Comparison of ENCODE assay signal across 39 cellular contexts in genomic region chr19:49193822-49194394, GRCh38. TPM values are rescaled to one million over a fixed set of nuclear protein-coding genes. Genes with fewer than 3 reads are reported as not detected.
"Had no signal": no experiment of that assay in that cellular context is flagged by ENCODE, and none has a peak within 500 bp of the region (broad histone marks: within the 10 kb centered on the region; RNA-seq: fewer than 3 reads in every experiment).

No MANE protein-coding gene starts in this region.

- H3K27me3 ChIP-seq: adrenal gland, ascending aorta, breast epithelium, cardiac muscle cell, esophagus squamous epithelium, gastroesophageal sphincter had no signal

- H3K4me3 ChIP-seq: adrenal gland, ascending aorta, breast epithelium, cardiac muscle cell, coronary artery, esophagus squamous epithelium, gastroesophageal sphincter had no signal

- H3K36me3 ChIP-seq: breast epithelium had no signal

- H3K9me3 ChIP-seq: adrenal gland, ascending aorta, breast epithelium, esophagus squamous epithelium, gastroesophageal sphincter had no signal

- H3K4me1 Mint-ChIP-seq: brain had no signal

- H3K4me3 Mint-ChIP-seq: activated B cell treated with CpG ODN at 0.5 μM for 24 hours; activated CD8-positive, alpha-beta T cell treated with anti-CD3 and anti-CD28 coated beads for 36 hours; activated naive CD4-positive, alpha-beta T cell treated with anti-CD3 and anti-CD28 coated beads for 36 hours; activated naive CD4-positive, alpha-beta T cell treated with anti-CD3 and anti-CD28 coated beads, Interleukin-2, amount 50 U/mL, for 24 hours; activated naive CD8-positive, alpha-beta T cell treated with anti-CD3 and anti-CD28 coated beads for 36 hours; activated naive CD8-positive, alpha-beta T cell treated with anti-CD3 and anti-CD28 coated beads, Interleukin-2, amount 50 U/mL, for 24 hours; activated T-helper 1 cell treated with anti-CD3 and anti-CD28 coated beads, Interleukin-12 subunit alpha, Interleukin-12 subunit beta, Interleukin-2, Interleukin-4 antibody, amounts not matched to agents 30 ng/mL and 10 ng/mL and 1 ng/mL, durations not matched to agents 14 hours and 24 hours and 36 hours; brain; effector memory CD8-positive, alpha-beta T cell; T-helper 17 cell; T-helper 2 cell treated with Interferon-gamma antibody and Interleukin-4, amounts not matched to agents 5 μg/mL and 100 μg/mL, for 36 hours had no signal

- H3K9me3 Mint-ChIP-seq: activated B cell treated with CpG ODN at 0.5 μM for 24 hours; activated naive CD4-positive, alpha-beta T cell treated with anti-CD3 and anti-CD28 coated beads for 36 hours; activated naive CD4-positive, alpha-beta T cell treated with anti-CD3 and anti-CD28 coated beads, Interleukin-2, amount 50 U/mL, for 24 hours; activated naive CD8-positive, alpha-beta T cell treated with anti-CD3 and anti-CD28 coated beads, Interleukin-2, amount 50 U/mL, for 24 hours; activated T-helper 1 cell treated with anti-CD3 and anti-CD28 coated beads, Interleukin-12 subunit alpha, Interleukin-12 subunit beta, Interleukin-2, Interleukin-4 antibody, amounts not matched to agents 30 ng/mL and 10 ng/mL and 1 ng/mL, durations not matched to agents 14 hours and 24 hours and 36 hours; activated T-helper 2 cell treated with anti-CD3 and anti-CD28 coated beads, Interferon-gamma antibody, Interleukin-2, Interleukin-4, amounts not matched to agents 10 μg/mL and 5 μg/mL and 100 μg/mL, durations not matched to agents 14 hours and 24 hours and 36 hours; effector memory CD8-positive, alpha-beta T cell had no signal

- H3K27ac ChIP-seq: adrenal gland, ascending aorta, breast epithelium, cardiac muscle cell, coronary artery, epithelial cell of prostate, esophagus squamous epithelium, gastroesophageal sphincter, WERI-Rb-1 had no signal

- ATAC-seq: activated CD4-positive, CD25-positive, alpha-beta regulatory T cell treated with anti-CD3 and anti-CD28 coated beads, Interleukin-2, amount 50 U/mL, for 24 hours; activated CD8-positive, alpha-beta T cell treated with anti-CD3 and anti-CD28 coated beads for 36 hours; activated naive CD8-positive, alpha-beta T cell treated with anti-CD3 and anti-CD28 coated beads, Interleukin-2, amount 50 U/mL, for 24 hours; effector memory CD8-positive, alpha-beta T cell; gastroesophageal sphincter; T-helper 17 cell had no signal

- H3K36me3 Mint-ChIP-seq: activated naive CD4-positive, alpha-beta T cell treated with anti-CD3 and anti-CD28 coated beads, Interleukin-2, amount 50 U/mL, for 24 hours; activated naive CD8-positive, alpha-beta T cell treated with anti-CD3 and anti-CD28 coated beads for 36 hours had no signal

- H3K27me3 Mint-ChIP-seq: activated CD8-positive, alpha-beta T cell treated with anti-CD3 and anti-CD28 coated beads for 36 hours; activated naive CD4-positive, alpha-beta T cell treated with anti-CD3 and anti-CD28 coated beads, Interleukin-2, amount 50 U/mL, for 24 hours; brain had no signal

- DNase-seq: activated B cell treated with CpG ODN at 0.5 μM for 24 hours; activated CD4-positive, alpha-beta T cell treated with anti-CD3 and anti-CD28 coated beads for 48 hours; activated CD4-positive, alpha-beta T cell treated with anti-CD3 and anti-CD28 coated beads, Interleukin-2, amount 50 U/mL, for 1 hour; activated CD4-positive, alpha-beta T cell treated with anti-CD3 and anti-CD28 coated beads, Interleukin-2, amount 50 U/mL, for 48 hours; activated CD8-positive, alpha-beta memory T cell treated with anti-CD3 and anti-CD28 coated beads for 24 hours; activated CD8-positive, alpha-beta T cell treated with anti-CD3 and anti-CD28 coated beads for 36 hours; activated naive CD4-positive, alpha-beta T cell treated with anti-CD3 and anti-CD28 coated beads for 36 hours; activated naive CD8-positive, alpha-beta T cell treated with anti-CD3 and anti-CD28 coated beads for 36 hours; activated naive CD8-positive, alpha-beta T cell treated with anti-CD3 and anti-CD28 coated beads, Interleukin-2, amount 50 U/mL, for 24 hours; activated T-cell treated with anti-CD3 and anti-CD28 coated beads, Interleukin-2, amount 50 U/mL, for 1 hour; activated T-cell treated with anti-CD3 and anti-CD28 coated beads, Interleukin-2, amount 50 U/mL, for 48 hours; adrenal gland; amygdala; central memory CD4-positive, alpha-beta T cell; cerebellar nuclear complex; dermis blood vessel endothelial cell; effector CD4-positive, alpha-beta T cell; effector memory CD8-positive, alpha-beta T cell; esophagus squamous epithelium; foreskin melanocyte; T-helper 1 cell; T-helper 17 cell; T1000; WERI-Rb-1 had no signal

- H3K27ac Mint-ChIP-seq: activated B cell treated with CpG ODN at 0.5 μM for 24 hours; activated CD8-positive, alpha-beta T cell treated with anti-CD3 and anti-CD28 coated beads for 36 hours; activated naive CD4-positive, alpha-beta T cell treated with anti-CD3 and anti-CD28 coated beads for 36 hours; activated naive CD4-positive, alpha-beta T cell treated with anti-CD3 and anti-CD28 coated beads, Interleukin-2, amount 50 U/mL, for 24 hours; activated naive CD8-positive, alpha-beta T cell treated with anti-CD3 and anti-CD28 coated beads for 36 hours; activated naive CD8-positive, alpha-beta T cell treated with anti-CD3 and anti-CD28 coated beads, Interleukin-2, amount 50 U/mL, for 24 hours; activated T-helper 1 cell treated with anti-CD3 and anti-CD28 coated beads, Interleukin-12 subunit alpha, Interleukin-12 subunit beta, Interleukin-2, Interleukin-4 antibody, amounts not matched to agents 30 ng/mL and 10 ng/mL and 1 ng/mL, durations not matched to agents 14 hours and 24 hours and 36 hours; activated T-helper 2 cell treated with anti-CD3 and anti-CD28 coated beads, Interferon-gamma antibody, Interleukin-2, Interleukin-4, amounts not matched to agents 10 μg/mL and 5 μg/mL and 100 μg/mL, durations not matched to agents 14 hours and 24 hours and 36 hours; brain; effector memory CD8-positive, alpha-beta T cell; T-helper 17 cell; T-helper 2 cell treated with Interferon-gamma antibody and Interleukin-4, amounts not matched to agents 5 μg/mL and 100 μg/mL, for 36 hours had no signal

- H3K4me1 ChIP-seq: adrenal gland, ascending aorta, breast epithelium had no signal

RNA-seq across cellular contexts. Expression of gene TRPM4, which starts 36.3 kb away (rescaled TPM):
- total RNA-seq: activated B cell treated with CpG ODN at 0.5 μM for 24 hours; activated naive CD8-positive, alpha-beta T cell treated with anti-CD3 and anti-CD28 coated beads for 36 hours had no signal

RNA-seq across cellular contexts. Expression of gene HRC, which starts 38.7 kb away (rescaled TPM):
- total RNA-seq: activated B cell treated with CpG ODN at 0.5 μM for 24 hours; activated CD8-positive, alpha-beta T cell treated with anti-CD3 and anti-CD28 coated beads for 36 hours; activated naive CD4-positive, alpha-beta T cell treated with anti-CD3 and anti-CD28 coated beads for 36 hours; activated naive CD8-positive, alpha-beta T cell treated with anti-CD3 and anti-CD28 coated beads for 36 hours; activated T-helper 1 cell treated with anti-CD3 and anti-CD28 coated beads, Interleukin-12 subunit alpha, Interleukin-12 subunit beta, Interleukin-2, Interleukin-4 antibody, amounts not matched to agents 30 ng/mL and 10 ng/mL and 1 ng/mL, durations not matched to agents 14 hours and 24 hours and 36 hours; activated T-helper 2 cell treated with anti-CD3 and anti-CD28 coated beads, Interferon-gamma antibody, Interleukin-2, Interleukin-4, amounts not matched to agents 10 μg/mL and 5 μg/mL and 100 μg/mL, durations not matched to agents 14 hours and 24 hours and 36 hours; ascending aorta; dermis blood vessel endothelial cell; endothelial cell of umbilical vein; fibroblast of lung; glomerular endothelial cell; T-helper 17 cell had no signal
